ENCODE assay signal across 16 cellular contexts in the genomic region with DNA sequence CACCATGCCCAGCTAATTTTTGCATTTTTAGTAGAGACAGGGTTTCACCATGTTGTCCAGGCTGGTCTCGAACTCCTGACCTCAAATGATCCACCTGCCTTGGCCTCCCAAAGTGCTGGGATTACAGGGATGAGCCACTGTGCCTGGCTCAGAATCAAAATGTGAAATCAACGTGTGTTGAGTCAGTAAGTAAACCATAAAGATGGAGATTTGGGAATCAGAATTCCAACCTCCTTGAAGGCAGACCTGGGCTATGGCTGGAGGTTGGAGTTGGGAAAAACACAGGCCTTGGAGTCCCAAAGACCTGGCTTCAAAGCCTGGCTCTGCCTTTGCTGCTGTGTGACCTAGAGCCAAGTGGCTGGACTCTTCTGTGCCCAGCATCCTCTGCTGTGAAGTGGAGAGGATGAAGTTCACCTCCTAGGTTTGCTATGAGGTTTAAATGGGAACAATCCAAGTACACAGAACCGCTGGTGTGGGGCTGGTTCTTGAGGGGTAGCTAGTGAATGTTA. TPM values are rescaled to one million over a fixed set of nuclear protein-coding genes. Genes with fewer than 3 reads are reported as not detected.
DNase-seq lines count a peak whose midpoint lies in the region; ATAC-seq, FAIRE-seq and TF ChIP-seq lines count a peak whose summit lies in the region.
"Had no signal": no experiment of that assay in that cellular context is flagged by ENCODE, and none has a peak within 500 bp of the region (broad histone marks: within the 10 kb centered on the region; RNA-seq: fewer than 3 reads in every experiment).

No MANE protein-coding gene starts in this region.

- peaks cover 3 to 32% of the 10 kb centered on the region in 2 donors for H3K4me1 ChIP-seq in breast epithelium
- H3K4me1 ChIP-seq in kidney (ENCODE audit: control insufficient read depth in 1 of 2, insufficient read depth in 1 of 2, low read depth in 1 of 2, low read length in 2 of 2) = peaks cover 45 to 52% of the 10 kb centered on the region in 2 donors
- H3K4me1 ChIP-seq in pancreas = peaks cover 51 to 72% (median 55%) of the 10 kb centered on the region in 3 donors
- peaks cover 5 to 65% (median 44%) of the 10 kb centered on the region in 4 donors for H3K4me1 ChIP-seq in tibial artery

- no peak for FAIRE-seq in kidney (lab: Jason Lieb, UNC)
- no peak for FAIRE-seq in pancreas (lab: Jason Lieb, UNC)
- FAIRE-seq: frontal cortex had no signal

- H3K27ac Mint-ChIP-seq in MCF 10A (ENCODE audit: low read depth, unreplicated experiment) = no peak overlapping the region
- H3K27ac Mint-ChIP-seq in activated CD8-positive, alpha-beta T cell treated with anti-CD3 and anti-CD28 coated beads for 36 hours = no peak overlapping the region
- H3K27ac Mint-ChIP-seq: CD8-positive, alpha-beta T cell had no signal

- no peak overlapping the region for H3K4me3 Mint-ChIP-seq in MCF 10A (ENCODE audit: unreplicated experiment)
- H3K4me3 Mint-ChIP-seq in activated CD8-positive, alpha-beta T cell treated with anti-CD3 and anti-CD28 coated beads for 36 hours = no peak overlapping the region
- H3K4me3 Mint-ChIP-seq: CD8-positive, alpha-beta T cell had no signal

- H3K9me3 Mint-ChIP-seq in MCF 10A (ENCODE audit: unreplicated experiment) = no peaks in the 10 kb centered on the region
- H3K9me3 Mint-ChIP-seq in activated CD8-positive, alpha-beta T cell treated with anti-CD3 and anti-CD28 coated beads for 36 hours = peaks cover 3% of the 10 kb centered on the region
- H3K9me3 Mint-ChIP-seq: CD8-positive, alpha-beta T cell had no signal

- no peaks in the 10 kb centered on the region for H3K27me3 Mint-ChIP-seq in MCF 10A (ENCODE audit: insufficient read depth, unreplicated experiment)
- H3K27me3 Mint-ChIP-seq in activated CD8-positive, alpha-beta T cell treated with anti-CD3 and anti-CD28 coated beads for 36 hours = peaks cover 3% of the 10 kb centered on the region
- H3K27me3 Mint-ChIP-seq: type B pancreatic cell had no signal

- no peak for DNase-seq in breast epithelium (ENCODE audit: low spot score in 2 of 2)
- DNase-seq in MCF 10A (ENCODE audit: unreplicated experiment) = no peak
- no peak for DNase-seq in kidney
- no peak for DNase-seq in pancreas
- DNase-seq in tibial artery = no peak
- no peak for DNase-seq in activated CD8-positive, alpha-beta T cell treated with anti-CD3 and anti-CD28 coated beads for 36 hours
- no peak for DNase-seq in NCI-H226
- DNase-seq: 8988T; activated gamma-delta T cell treated with Interleukin-2 at 50 U/mL for 16 hours; CD8-positive, alpha-beta T cell; islet precursor cell; NCI-H146; stimulated activated CD4-positive, alpha-beta T cell treated with anti-CD3 and anti-CD28 coated beads, Interleukin-12 subunit alpha, Interleukin-12 subunit beta, amount 100 ng/mL, for 4 hours had no signal

- WGBS in pancreas, 2 donors = 44 to 46% methylated on average over 3 of the region's 3 CpGs

- no peak overlapping the region for H3K4me3 ChIP-seq in breast epithelium
- H3K4me3 ChIP-seq in kidney (ENCODE audit: low read length in 2 of 2) = peak overlapping the region in 1 of 2 donors; percentile 32
- H3K4me3 ChIP-seq in pancreas = no peak overlapping the region
- H3K4me3 ChIP-seq in tibial artery = no peak overlapping the region

- no peaks in the 10 kb centered on the region for H3K36me3 Mint-ChIP-seq in MCF 10A (ENCODE audit: insufficient read depth, unreplicated experiment)
- H3K36me3 Mint-ChIP-seq in activated CD8-positive, alpha-beta T cell treated with anti-CD3 and anti-CD28 coated beads for 36 hours (ENCODE audit: low read depth) = no peaks in the 10 kb centered on the region
- H3K36me3 Mint-ChIP-seq: CD8-positive, alpha-beta T cell had no signal

- POLR2A ChIA-PET in MCF 10A (lab: Yijun Ruan, JAX) = interaction anchor here (3.7 kb wide), 1 partner anchor 65 kb away, joined by 17 read pairs; a partner anchor contains a TSS
- POLR2A ChIA-PET in activated CD8-positive, alpha-beta T cell treated with anti-CD3 and anti-CD28 coated beads for 36 hours (lab: Charles Lee) = interaction anchor here (0.6 to 0.7 kb wide), 2 partner anchors 14 to 25 kb away, joined by 3 read pairs; no protein-coding TSS in a partner anchor

- H3K27ac ChIP-seq in breast epithelium (peak overlapping the region; percentile 36 to 70), kidney (ENCODE audit: low read depth in 2 of 2, low read length in 2 of 2) (peak overlapping the region; percentile 89 to 93), pancreas (peak overlapping the region; percentile 64 to 97 (median 90)), tibial artery (peak overlapping the region; percentile 83 to 92)

- H3K4me1 Mint-ChIP-seq in MCF 10A (ENCODE audit: insufficient read depth, unreplicated experiment) = peaks cover 27% of the 10 kb centered on the region
- H3K4me1 Mint-ChIP-seq in activated CD8-positive, alpha-beta T cell treated with anti-CD3 and anti-CD28 coated beads for 36 hours (ENCODE audit: low read depth) = peaks cover 2% of the 10 kb centered on the region

- no TSS peak for BruUV-seq in MCF 10A (replicated peaks; lab: Mats Ljungman, UMichigan)

- H3K36me3 ChIP-seq in breast epithelium (no peaks in the 10 kb centered on the region), kidney (ENCODE audit: control insufficient read depth in 1 of 2, insufficient read depth in 2 of 2, low read length in 2 of 2) (peaks cover 3 to 8% of the 10 kb centered on the region in 2 donors), pancreas (peaks cover 0 to 9% (median 0%) of the 10 kb centered on the region in 3 donors), tibial artery (peaks cover 9 to 30% (median 10%) of the 10 kb centered on the region in 3 donors)

- TF ChIP-seq CTCF in breast epithelium (IDR thresholded peaks at IDR 0.05) (no peak), MCF 10A (IDR thresholded peaks at IDR 0.05; ENCODE audit: unreplicated experiment) (no peak), kidney (IDR thresholded peaks at IDR 0.05; ENCODE audit: borderline replicate concordance, extremely low read depth, insufficient read depth) (no peak), pancreas (IDR thresholded peaks at IDR 0.05) (no peak), tibial artery (IDR thresholded peaks at IDR 0.05) (no peak)
- TF ChIP-seq CTCF in activated CD8-positive, alpha-beta T cell treated with anti-CD3 and anti-CD28 coated beads for 36 hours (IDR thresholded peaks at IDR 0.05) = no peak

- TF ChIP-seq POLR2A in breast epithelium (IDR thresholded peaks at IDR 0.05) (no peak), GM18505 (IDR thresholded peaks at IDR 0.05; ENCODE audit: borderline replicate concordance, extremely low read depth, insufficient read depth, insufficient read length) (no peak)

- H3K9ac ChIP-seq in kidney (ENCODE audit: low read length in 2 of 2) = peak overlapping the region in 1 of 2 donors; percentile 44

- CTCF ChIA-PET in MCF 10A (lab: Yijun Ruan, JAX) = interaction anchor here (0.7 to 1.0 kb wide), 3 partner anchors 36 to 90 kb away, joined by 3 to 5 read pairs (median 3); a partner anchor contains a TSS
- CTCF ChIA-PET in activated CD8-positive, alpha-beta T cell treated with anti-CD3 and anti-CD28 coated beads for 36 hours (lab: Charles Lee) = interaction anchor here (1.3 kb wide), 1 partner anchor 36 kb away, joined by 3 read pairs; no protein-coding TSS in a partner anchor

- H3K27me3 ChIP-seq in breast epithelium (no peaks in the 10 kb centered on the region), pancreas (no peaks in the 10 kb centered on the region), tibial artery (no peaks in the 10 kb centered on the region)

- intact Hi-C loops in breast epithelium (cut with DNase I; ENCODE audit: low total_unique reads) = no loop called here
- intact Hi-C loops in MCF 10A (cut with micrococcal nuclease) = no loop called here
- intact Hi-C loops in kidney (cut with DNase I) = no loop called here
- intact Hi-C loops in pancreas (cut with DNase I) = no loop called here
- intact Hi-C loops in tibial artery (cut with DNase I; ENCODE audit: low total_unique reads) = no loop called here
- intact Hi-C loops in activated CD8-positive, alpha-beta T cell treated with anti-CD3 and anti-CD28 coated beads for 36 hours (cut with micrococcal nuclease) = no loop called here

- no peaks in the 10 kb centered on the region for H3K9me3 ChIP-seq in breast epithelium
- H3K9me3 ChIP-seq in kidney (ENCODE audit: control insufficient read depth in 1 of 2, low read length in 2 of 2) = peaks cover 0 to 4% of the 10 kb centered on the region in 2 donors
- no peaks in the 10 kb centered on the region for H3K9me3 ChIP-seq in pancreas
- H3K9me3 ChIP-seq in tibial artery = no peaks in the 10 kb centered on the region

- ATAC-seq in pancreas = no peak
- ATAC-seq in activated CD8-positive, alpha-beta T cell treated with anti-CD3 and anti-CD28 coated beads for 36 hours = no peak
- no peak for ATAC-seq in GM18505 (IDR thresholded peaks at IDR 0.05; ENCODE audit: unreplicated experiment)
- ATAC-seq: CD8-positive, alpha-beta T cell had no signal

RNA-seq across cellular contexts. Expression of a gene that starts 10.2 kb away (rescaled TPM):
- total RNA-seq in breast epithelium = 100 to 1,000 TPM in 1 of 3 donors, 10 to 100 TPM in 2; 56.4 to 433 (median 63.4) TPM
- total RNA-seq in MCF 10A (2022) = 0.54 TPM in 1 of 2 replicates, not detected in the other
- 178 TPM for total RNA-seq in kidney
- polyA plus RNA-seq in kidney (ENCODE audit: insufficient read depth, low read depth, low replicate concordance) = 318 TPM
- 10 to 100 TPM; 33.7 to 80.2 (median 45.3) TPM for total RNA-seq in pancreas
- 10 to 100 TPM; 22.3 to 37.3 TPM for polyA plus RNA-seq in pancreas
- 1 to 10 TPM; 3.2 to 3.8 TPM for total RNA-seq in activated CD8-positive, alpha-beta T cell treated with anti-CD3 and anti-CD28 coated beads for 36 hours

Comparison
In these comparisons a context has a peak if more than half of its experiments do, and no peak if none do; other contexts are left out.
1. RNA of a gene that starts 10.2 kb away (total RNA-seq): 178 TPM in kidney (single experiment), 56.4 to 433 TPM in breast epithelium and 33.7 to 80.2 TPM in pancreas; 3.2 to 3.8 TPM in activated CD8-positive, alpha-beta T cell treated with anti-CD3 and anti-CD28 coated beads for 36 hours and 0.54 TPM in MCF 10A; every median in the first group is over 4 times any median in the second.
2. Peak in every context shown above with its lines, with median percentiles within 50 percentile points of each other: H3K27ac ChIP-seq.